In the genomic region with DNA sequence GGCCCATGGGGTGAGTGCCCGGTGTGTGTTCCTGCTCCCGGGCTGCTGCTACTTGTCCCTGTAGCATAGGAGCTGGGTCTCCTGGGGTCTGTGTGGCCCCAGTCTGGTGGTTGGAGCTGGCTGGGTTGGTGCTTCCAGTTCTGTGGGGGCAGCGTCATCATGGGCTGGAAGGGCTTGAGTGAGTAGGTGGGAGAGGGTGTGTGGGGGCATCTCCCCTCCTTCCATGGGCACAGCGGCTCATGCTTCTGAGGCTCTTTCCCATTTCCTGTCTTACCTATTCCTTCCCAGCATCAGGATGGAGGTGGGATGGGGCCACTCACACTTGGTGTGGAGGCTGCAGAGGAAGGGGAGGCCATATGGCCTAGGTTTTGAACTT, we compare ENCODE assay signal across 23 cellular contexts.
"Had no signal": no experiment of that assay in that cellular context is flagged by ENCODE, and none has a peak within 500 bp of the region (broad histone marks: within the 10 kb centered on the region; RNA-seq: fewer than 3 reads in every experiment).

No MANE protein-coding gene starts in this region.

- ATAC-seq: activated CD8-positive, alpha-beta T cell treated with anti-CD3 and anti-CD28 coated beads for 36 hours; left cardiac atrium; right lobe of liver; stimulated activated effector memory CD8-positive, alpha-beta T cell treated with anti-CD3 and anti-CD28 coated beads, Interleukin-12 subunit alpha, Interleukin-12 subunit beta, amount 100 ng/mL, for 72 hours; stimulated activated naive CD8-positive, alpha-beta T cell treated with anti-CD3 and anti-CD28 coated beads, Interleukin-15, amount 100 ng/mL, for 72 hours; T-cell had no signal

- H3K27ac Mint-ChIP-seq: activated CD4-positive, alpha-beta T cell treated with anti-CD3 and anti-CD28 coated beads, Interleukin-2, amount 10 ng/mL, durations not matched to agents 7 days and 5 days; activated naive CD4-positive, alpha-beta T cell treated with anti-CD3 and anti-CD28 coated beads for 36 hours; dendritic cell treated with granulocyte-macrophage colony-stimulating factor and Interleukin-4, amounts not matched to agents 40 ng/mL and 50 ng/mL, for 4 days; memory B cell; T-helper 2 cell treated with Interferon-gamma antibody and Interleukin-4, amounts not matched to agents 5 μg/mL and 100 μg/mL, for 36 hours had no signal

- H3K9me3 Mint-ChIP-seq: activated CD4-positive, alpha-beta T cell treated with anti-CD3 and anti-CD28 coated beads, Interleukin-2, amount 10 ng/mL, durations not matched to agents 7 days and 5 days; activated CD8-positive, alpha-beta T cell treated with anti-CD3 and anti-CD28 coated beads for 36 hours; activated naive CD4-positive, alpha-beta T cell treated with anti-CD3 and anti-CD28 coated beads for 36 hours; dendritic cell treated with granulocyte-macrophage colony-stimulating factor and Interleukin-4, amounts not matched to agents 40 ng/mL and 50 ng/mL, for 4 days; memory B cell; stimulated activated effector memory CD8-positive, alpha-beta T cell treated with anti-CD3 and anti-CD28 coated beads, Interleukin-12 subunit alpha, Interleukin-12 subunit beta, amount 100 ng/mL, for 72 hours; stimulated activated naive CD8-positive, alpha-beta T cell treated with anti-CD3 and anti-CD28 coated beads, Interleukin-15, amount 100 ng/mL, for 72 hours; T-cell; T-helper 2 cell treated with Interferon-gamma antibody and Interleukin-4, amounts not matched to agents 5 μg/mL and 100 μg/mL, for 36 hours had no signal

- H3K9me3 ChIP-seq: right lobe of liver, suprapubic skin, tibial nerve, vagina had no signal

- H3K4me3 ChIP-seq: right lobe of liver, skin epidermis, suprapubic skin, tibial nerve, vagina had no signal

- FAIRE-seq: frontal cortex, islet of Langerhans had no signal

- H3K27me3 Mint-ChIP-seq: activated CD4-positive, alpha-beta T cell treated with anti-CD3 and anti-CD28 coated beads, Interleukin-2, amount 10 ng/mL, durations not matched to agents 7 days and 5 days; activated CD8-positive, alpha-beta T cell treated with anti-CD3 and anti-CD28 coated beads for 36 hours; dendritic cell treated with granulocyte-macrophage colony-stimulating factor and Interleukin-4, amounts not matched to agents 40 ng/mL and 50 ng/mL, for 4 days; memory B cell; stimulated activated naive CD8-positive, alpha-beta T cell treated with anti-CD3 and anti-CD28 coated beads, Interleukin-15, amount 100 ng/mL, for 72 hours; T-cell had no signal

- H3K27ac ChIP-seq: right lobe of liver, suprapubic skin, vagina, VCaP had no signal

- H3K27me3 ChIP-seq: right lobe of liver, suprapubic skin, tibial nerve, vagina had no signal

- DNase-seq: activated CD4-positive, alpha-beta T cell treated with anti-CD3 and anti-CD28 coated beads, Interleukin-2, amount 10 ng/mL, durations not matched to agents 7 days and 5 days; activated CD4-positive, CD25-positive, alpha-beta regulatory T cell treated with anti-CD3 and anti-CD28 coated beads, Interleukin-2, amount 50 U/mL, for 72 hours; activated CD8-positive, alpha-beta T cell treated with anti-CD3 and anti-CD28 coated beads for 36 hours; activated naive CD4-positive, alpha-beta T cell treated with anti-CD3 and anti-CD28 coated beads for 36 hours; effector CD4-positive, alpha-beta T cell; hypothalamus; left cardiac atrium; occipital lobe; right lobe of liver; stimulated activated CD4-positive, alpha-beta T cell treated with anti-CD3 and anti-CD28 coated beads, Interleukin-2, amount 100 ng/mL, for 24 hours; stimulated activated naive CD8-positive, alpha-beta T cell treated with anti-CD3 and anti-CD28 coated beads, Interleukin-15, amount 100 ng/mL, for 72 hours; T-cell had no signal

- H3K4me3 Mint-ChIP-seq: activated CD4-positive, alpha-beta T cell treated with anti-CD3 and anti-CD28 coated beads, Interleukin-2, amount 10 ng/mL, durations not matched to agents 7 days and 5 days; activated CD8-positive, alpha-beta T cell treated with anti-CD3 and anti-CD28 coated beads for 36 hours; activated naive CD4-positive, alpha-beta T cell treated with anti-CD3 and anti-CD28 coated beads for 36 hours; dendritic cell treated with granulocyte-macrophage colony-stimulating factor and Interleukin-4, amounts not matched to agents 40 ng/mL and 50 ng/mL, for 4 days; memory B cell; stimulated activated effector memory CD8-positive, alpha-beta T cell treated with anti-CD3 and anti-CD28 coated beads, Interleukin-12 subunit alpha, Interleukin-12 subunit beta, amount 100 ng/mL, for 72 hours; stimulated activated naive CD8-positive, alpha-beta T cell treated with anti-CD3 and anti-CD28 coated beads, Interleukin-15, amount 100 ng/mL, for 72 hours; T-cell; T-helper 2 cell treated with Interferon-gamma antibody and Interleukin-4, amounts not matched to agents 5 μg/mL and 100 μg/mL, for 36 hours had no signal

- H3K4me1 ChIP-seq: right lobe of liver, vagina had no signal
